ENCODE assay signal across 16 cellular contexts in genomic region chr20:62733891-62734290, GRCh38. TPM values are rescaled to one million over a fixed set of nuclear protein-coding genes. Genes with fewer than 3 reads are reported as not detected.
"Had no signal": no experiment of that assay in that cellular context is flagged by ENCODE, and none has a peak within 500 bp of the region (broad histone marks: within the 10 kb centered on the region; RNA-seq: fewer than 3 reads in every experiment).

No MANE protein-coding gene starts in this region.

- H3K9me3 ChIP-seq: breast epithelium, esophagus squamous epithelium had no signal

- H3K79me2 ChIP-seq: parathyroid adenoma had no signal

- FAIRE-seq: colon had no signal

- H3K36me3 Mint-ChIP-seq: stimulated activated memory B cell treated with anti-CD40 and anti-IgM and Interleukin-4, amounts not matched to agents 10 μg/mL and 1 μg/mL and 100 μg/mL, for 72 hours had no signal

- H3K9me3 Mint-ChIP-seq: activated T-helper 2 cell treated with anti-CD3 and anti-CD28 coated beads, Interferon-gamma antibody, Interleukin-2, Interleukin-4, amounts not matched to agents 10 μg/mL and 5 μg/mL and 100 μg/mL, durations not matched to agents 14 hours and 24 hours and 36 hours had no signal

- H3K4me3 Mint-ChIP-seq: activated naive CD8-positive, alpha-beta T cell treated with anti-CD3 and anti-CD28 coated beads, Interleukin-2, amount 10 ng/mL, durations not matched to agents 7 days and 5 days; stimulated activated memory B cell treated with anti-CD40 and anti-IgM and Interleukin-4, amounts not matched to agents 10 μg/mL and 1 μg/mL and 100 μg/mL, for 72 hours had no signal

- H3K4me2 ChIP-seq: smooth muscle cell had no signal

- H3K4me3 ChIP-seq: breast epithelium, esophagus squamous epithelium, smooth muscle cell, tibial nerve had no signal

- H3K27ac Mint-ChIP-seq: activated T-helper 2 cell treated with anti-CD3 and anti-CD28 coated beads, Interferon-gamma antibody, Interleukin-2, Interleukin-4, amounts not matched to agents 10 μg/mL and 5 μg/mL and 100 μg/mL, durations not matched to agents 14 hours and 24 hours and 36 hours; stimulated activated memory B cell treated with anti-CD40 and anti-IgM and Interleukin-4, amounts not matched to agents 10 μg/mL and 1 μg/mL and 100 μg/mL, for 72 hours had no signal

- ATAC-seq: left lobe of liver; right cardiac atrium; stimulated activated memory B cell treated with anti-CD40 and anti-IgM and Interleukin-4, amounts not matched to agents 10 μg/mL and 1 μg/mL and 100 μg/mL, for 72 hours had no signal

- H2AFZ ChIP-seq: parathyroid adenoma had no signal

- DNase-seq: esophagus squamous epithelium, foreskin fibroblast, T1000 had no signal

- H3K9ac ChIP-seq: parathyroid adenoma had no signal

- H3K27ac ChIP-seq: breast epithelium, esophagus squamous epithelium, parathyroid adenoma, tibial nerve, VCaP had no signal

- H3K36me3 ChIP-seq: breast epithelium, esophagus squamous epithelium, tibial nerve had no signal

- H3K4me1 ChIP-seq: breast epithelium, parathyroid adenoma, tibial nerve had no signal

RNA-seq across cellular contexts. Expression of gene NTSR1, which starts 25.3 kb away (rescaled TPM):
- total RNA-seq: activated T-helper 2 cell treated with anti-CD3 and anti-CD28 coated beads, Interferon-gamma antibody, Interleukin-2, Interleukin-4, amounts not matched to agents 10 μg/mL and 5 μg/mL and 100 μg/mL, durations not matched to agents 14 hours and 24 hours and 36 hours; mesenteric fat pad; myocyte had no signal
- polyA plus RNA-seq: right cardiac atrium, smooth muscle cell had no signal
